In genomic region chr1:234599617-234600417, GRCh38 we compare ENCODE assay signal across 1 cellular context.
TF ChIP-seq lines count a peak whose summit lies in the region.

No MANE protein-coding gene starts in this region.

TF ChIP-seq in HepG2, 621 proteins besides CTCF, POLR2A, EP300 and RAD21 (continued from another document and continues in another):
- TF ChIP-seq ZXDC (CRISPR knock-in tag; IDR thresholded peaks at IDR 0.05) (no peak; the same call in 1 of the 2 replicates), FOXK1 (CRISPR knock-in tag; IDR thresholded peaks at IDR 0.05; ENCODE audit: borderline replicate concordance, low read depth) (peak; percentile 38; the same call in 1 of the 2 replicates), ZNF337 (CRISPR knock-in tag; IDR thresholded peaks at IDR 0.05; ENCODE audit: borderline replicate concordance, low read depth) (no peak), ISX (CRISPR knock-in tag; conservative IDR thresholded peaks at IDR 0.05) (peak; percentile 93; the same call in 1 of the 2 replicates), SMC3 (IDR thresholded peaks at IDR 0.05; ENCODE audit: low read length) (no peak), ZNF432 (CRISPR knock-in tag; IDR thresholded peaks at IDR 0.05; ENCODE audit: borderline replicate concordance) (no peak), ZNF883 (CRISPR knock-in tag; IDR thresholded peaks at IDR 0.05; ENCODE audit: not compliant biosample characterization) (peak; percentile 76), GZF1 (CRISPR knock-in tag; IDR thresholded peaks at IDR 0.05) (0 out of 2 replicates have a peak, but pooled peaks have one; percentile 14), ZNF691 (CRISPR knock-in tag; IDR thresholded peaks at IDR 0.05; ENCODE audit: borderline replicate concordance, low read depth) (peak; percentile 93; the same call in 1 of the 2 replicates), FOXO1 (CRISPR knock-in tag; IDR thresholded peaks at IDR 0.05) (peak; percentile 60), STAT6 (CRISPR knock-in tag; IDR thresholded peaks at IDR 0.05; ENCODE audit: borderline replicate concordance) (no peak; the same call in 1 of the 2 replicates), SUZ12 (IDR thresholded peaks at IDR 0.05; ENCODE audit: low read depth, low read length) (no peak), ZNF598 (CRISPR knock-in tag; IDR thresholded peaks at IDR 0.05; ENCODE audit: borderline replicate concordance) (0 out of 2 replicates have a peak, but pooled peaks have one; percentile 47), FOXA3 (CRISPR knock-in tag; IDR thresholded peaks at IDR 0.05) (peak; percentile 57; the same call in 1 of the 2 replicates), ARID2 (CRISPR knock-in tag; IDR thresholded peaks at IDR 0.05; ENCODE audit: borderline replicate concordance) (peak; percentile 93; the same call in 1 of the 2 replicates), ZNF83 (CRISPR knock-in tag; IDR thresholded peaks at IDR 0.05; ENCODE audit: borderline replicate concordance) (peak; percentile 30; the same call in 1 of the 2 replicates), SRSF1 (optimal IDR thresholded peaks at IDR 0.05; ENCODE audit: low read depth, low read length) (no peak), ZNF34 (CRISPR knock-in tag; IDR thresholded peaks at IDR 0.05; ENCODE audit: borderline replicate concordance) (no peak), HNRNPLL (IDR thresholded peaks at IDR 0.05; ENCODE audit: low read depth, low read length, poor library complexity, severe bottlenecking) (peak; percentile 99), IKZF1 (IDR thresholded peaks at IDR 0.05) (no peak), ZNF660 (CRISPR knock-in tag; IDR thresholded peaks at IDR 0.05; ENCODE audit: borderline replicate concordance, low read depth) (no peak), TCF7 (IDR thresholded peaks at IDR 0.05; ENCODE audit: low read depth) (peak; percentile 79), NFIC (IDR thresholded peaks at IDR 0.05; ENCODE audit: low read length) (no peak), HHEX (CRISPR knock-in tag; IDR thresholded peaks at IDR 0.05) (no peak), NR3C1 (CRISPR knock-in tag; IDR thresholded peaks at IDR 0.05) (no peak), KLF12 (CRISPR knock-in tag; IDR thresholded peaks at IDR 0.05; ENCODE audit: borderline replicate concordance) (peak; percentile 95), PAX8 (CRISPR knock-in tag; IDR thresholded peaks at IDR 0.05; ENCODE audit: borderline replicate concordance) (0 out of 2 replicates have a peak, but pooled peaks have one; percentile 54), SNAPC5 (CRISPR knock-in tag; IDR thresholded peaks at IDR 0.05; ENCODE audit: borderline replicate concordance) (peak; percentile 66; the same call in 1 of the 2 replicates), ZNF672 (CRISPR knock-in tag; IDR thresholded peaks at IDR 0.05) (no peak), ZBTB3 (CRISPR knock-in tag; IDR thresholded peaks at IDR 0.05; ENCODE audit: borderline replicate concordance, low read depth) (no peak; the same call in 1 of the 2 replicates), ZNF326 (CRISPR knock-in tag; IDR thresholded peaks at IDR 0.05; ENCODE audit: borderline replicate concordance) (no peak), ZGPAT (CRISPR knock-in tag; IDR thresholded peaks at IDR 0.05) (peak; percentile 90), EEA1 (CRISPR knock-in tag; IDR thresholded peaks at IDR 0.05; ENCODE audit: borderline replicate concordance) (peak; percentile 30; the same call in 1 of the 2 replicates), ZNF441 (CRISPR knock-in tag; IDR thresholded peaks at IDR 0.05; ENCODE audit: borderline replicate concordance) (peak; percentile 83), ZNF362 (CRISPR knock-in tag; IDR thresholded peaks at IDR 0.05; ENCODE audit: borderline replicate concordance) (no peak; the same call in 1 of the 2 replicates), SPEN (CRISPR knock-in tag; IDR thresholded peaks at IDR 0.05; ENCODE audit: low read depth) (peak; percentile 86), SIX1 (CRISPR knock-in tag; IDR thresholded peaks at IDR 0.05; ENCODE audit: borderline replicate concordance) (no peak), KLF6 (CRISPR knock-in tag; IDR thresholded peaks at IDR 0.05) (peak; percentile 96; the same call in 1 of the 2 replicates), ZNF276 (CRISPR knock-in tag; IDR thresholded peaks at IDR 0.05; ENCODE audit: low read depth) (peak; percentile 87), IRX3 (CRISPR knock-in tag; IDR thresholded peaks at IDR 0.05; ENCODE audit: borderline replicate concordance, low read depth) (peak; percentile 81; the same call in 1 of the 2 replicates), BRD4 (CRISPR knock-in tag; IDR thresholded peaks at IDR 0.05) (peak; percentile 63), UBTF (CRISPR knock-in tag; IDR thresholded peaks at IDR 0.05) (peak; percentile 83), ZNF121 (CRISPR knock-in tag; IDR thresholded peaks at IDR 0.05) (no peak; the same call in 1 of the 2 replicates), CENPX (CRISPR knock-in tag; IDR thresholded peaks at IDR 0.05) (no peak), ZNF30 (CRISPR knock-in tag; IDR thresholded peaks at IDR 0.05) (no peak), YEATS4 (CRISPR knock-in tag; IDR thresholded peaks at IDR 0.05; ENCODE audit: borderline replicate concordance) (peak; percentile 84), ZBTB39 (CRISPR knock-in tag; IDR thresholded peaks at IDR 0.05) (no peak), ZNF839 (CRISPR knock-in tag; IDR thresholded peaks at IDR 0.05; ENCODE audit: borderline replicate concordance) (no peak)
